In genomic region chr10:30534465-30535144, GRCh38 we compare ENCODE assay signal across 8 cellular contexts.
A peak's percentile ranks its signal among the peaks of the same experiment; 100 is the strongest.
DNase-seq lines count a peak whose midpoint lies in the region; ATAC-seq and TF ChIP-seq lines count a peak whose summit lies in the region.

No MANE protein-coding gene starts in this region.

- ATAC-seq in GM19395 (IDR thresholded peaks at IDR 0.05; ENCODE audit: unreplicated experiment) (peak; percentile 44), left lobe of liver (peak; percentile 91), GM19023 (IDR thresholded peaks at IDR 0.05; ENCODE audit: unreplicated experiment) (no peak)

- peak; percentile 74 for TF ChIP-seq CTCF in AG09319 (IDR thresholded peaks at IDR 0.05; ENCODE audit: low read depth, low read length)

- peak; percentile 36 for DNase-seq in AG09319 (ENCODE audit: extremely low read depth, low read depth)
- peak; percentile 43 for DNase-seq in NCI-H2029 treated with DMSO at 0.1 percent for 48 hours (lab: John Stamatoyannopoulos, UW)
- peak; percentile 44 to 60 for DNase-seq in activated CD4-positive, alpha-beta T cell treated with anti-CD3 and anti-CD28 coated beads for 24 hours (ENCODE audit: low read depth in 2 of 2)
- peak; percentile 37 for DNase-seq in cerebellum (ENCODE audit: low spot score)
- peak; percentile 63 for DNase-seq in left lobe of liver (ENCODE audit: low spot score)
- DNase-seq in stimulated activated CD4-positive, alpha-beta T cell treated with anti-CD3 and anti-CD28 coated beads, Interleukin-4, amount 100 ng/mL, for 4 hours, result peak; percentile 53 to 62
